In genomic region chr4:7261174-7261573, GRCh38 we compare ENCODE assay signal across 14 cellular contexts.
DNase-seq lines count a peak whose midpoint lies in the region; ATAC-seq, FAIRE-seq and TF ChIP-seq lines count a peak whose summit lies in the region.
"Had no signal": no experiment of that assay in that cellular context is flagged by ENCODE, and none has a peak within 500 bp of the region (broad histone marks: within the 10 kb centered on the region; RNA-seq: fewer than 3 reads in every experiment).

No MANE protein-coding gene starts in this region.

- H4K20me1 ChIP-seq in PC-3 (ENCODE audit: low read length) = no peaks in the 10 kb centered on the region

- H3K4me2 ChIP-seq in PC-3 (ENCODE audit: low read length) = no peak overlapping the region
- H3K4me2 ChIP-seq: KMS-11 had no signal

- ATAC-seq in heart right ventricle (peak in 3 of 8 donors; percentile 1 to 32 (median 13)), left ventricle myocardium superior (no peak), PC-3 (no peak), GM21526 (IDR thresholded peaks at IDR 0.05; ENCODE audit: low FRiP score, unreplicated experiment) (no peak)
- ATAC-seq: CD8-positive, alpha-beta T cell had no signal

- no peak overlapping the region for H3K4me3 ChIP-seq in heart right ventricle
- no peak overlapping the region for H3K4me3 ChIP-seq in PC-3 (ENCODE audit: low read length)
- no peak overlapping the region for H3K4me3 ChIP-seq in kidney (ENCODE audit: low read length in 2 of 2)

- H3K9me3 ChIP-seq in heart right ventricle = no peaks in the 10 kb centered on the region
- H3K9me3 ChIP-seq in PC-3 (ENCODE audit: low read length) = no peaks in the 10 kb centered on the region
- no peaks in the 10 kb centered on the region for H3K9me3 ChIP-seq in kidney (ENCODE audit: control insufficient read depth in 1 of 2, low read length in 2 of 2)

- DNase-seq in heart right ventricle (no peak), left ventricle myocardium superior (no peak), PC-3 (no peak), kidney (peak; percentile 6), GDM1 (lab: John Stamatoyannopoulos, UW) (no peak), DMS79 treated with DMSO at 0.1 percent for 48 hours (lab: John Stamatoyannopoulos, UW) (no peak)
- DNase-seq: CD8-positive, alpha-beta T cell; NCI-H1105; NCI-H187 treated with DMSO at 0.1 percent for 48 hours; NCI-H524 treated with DMSO at 0.1 percent for 48 hours had no signal

- no peak for FAIRE-seq in kidney (lab: Jason Lieb, UNC)
- FAIRE-seq: D721Med, H54 had no signal

- CTCF ChIA-PET in PC-3 (lab: Charles Lee) = no interaction called here

- H3K79me2 ChIP-seq in PC-3 (ENCODE audit: low read length) = peaks cover 58% of the 10 kb centered on the region

- H3K9ac ChIP-seq in PC-3 (ENCODE audit: low read length) (peak overlapping the region; percentile 23; the same call in 1 of the 2 replicates), kidney (ENCODE audit: low read length in 2 of 2) (no peak overlapping the region)
- H3K9ac ChIP-seq: KMS-11 had no signal

- POLR2A ChIA-PET in PC-3 (lab: Charles Lee; ENCODE audit: unreplicated experiment) = interaction anchor here (0.7 kb wide), 1 partner anchor 65 kb away, joined by 7 read pairs; no protein-coding TSS in a partner anchor

- H3K27ac ChIP-seq in heart right ventricle (peak overlapping the region in 8 of 10 donors; percentile 33 to 79 (median 56)), PC-3 (ENCODE audit: low read length) (peak overlapping the region; percentile 50), kidney (ENCODE audit: low read depth in 2 of 2, low read length in 2 of 2) (no peak overlapping the region)
- H3K27ac ChIP-seq: KMS-11 had no signal

- WGBS in heart right ventricle, 2 donors = 27 to 40% methylated on average over 8 of the region's 8 CpGs

- H3K4me1 ChIP-seq in heart right ventricle = peaks cover 0 to 32% (median 16%) of the 10 kb centered on the region in 9 donors
- peaks cover 48% of the 10 kb centered on the region for H3K4me1 ChIP-seq in PC-3 (ENCODE audit: insufficient read depth, low read length)
- H3K4me1 ChIP-seq in kidney (ENCODE audit: control insufficient read depth in 1 of 2, insufficient read depth in 1 of 2, low read depth in 1 of 2, low read length in 2 of 2) = no peaks in the 10 kb centered on the region

- TF ChIP-seq CTCF in heart right ventricle (IDR thresholded peaks at IDR 0.05) (no peak), PC-3 (conservative IDR thresholded peaks at IDR 0.05; ENCODE audit: low read depth, low read length) (no peak), kidney (IDR thresholded peaks at IDR 0.05; ENCODE audit: borderline replicate concordance, extremely low read depth, insufficient read depth) (no peak)

- H2AFZ ChIP-seq in PC-3 (ENCODE audit: low read length) = no peak overlapping the region

- H3K27me3 ChIP-seq in heart right ventricle (no peaks in the 10 kb centered on the region), PC-3 (ENCODE audit: low read length) (no peaks in the 10 kb centered on the region)

- intact Hi-C loops in heart right ventricle (cut with DNase I) = no loop called here
- intact Hi-C loops in left ventricle myocardium superior (cut with micrococcal nuclease) = no loop called here
- intact Hi-C loops in PC-3 (cut with micrococcal nuclease) = loop anchor here (5.0 kb wide), 1 partner anchor 54 kb away; no protein-coding TSS in a partner anchor
- intact Hi-C loops in kidney (cut with DNase I) = no loop called here

- H3K36me3 ChIP-seq in heart right ventricle = no peaks in the 10 kb centered on the region
- no peaks in the 10 kb centered on the region for H3K36me3 ChIP-seq in PC-3 (ENCODE audit: low read depth, low read length)
- H3K36me3 ChIP-seq in kidney (ENCODE audit: control insufficient read depth in 1 of 2, insufficient read depth in 2 of 2, low read length in 2 of 2) = no peaks in the 10 kb centered on the region

- no peaks in the 10 kb centered on the region for H3F3A ChIP-seq in PC-3 (ENCODE audit: low read length, unreplicated experiment)

- H3K9me2 ChIP-seq in PC-3 (replicated peaks; ENCODE audit: low read length) = no peaks in the 10 kb centered on the region

- BruUV-seq in PC-3 (replicated peaks; lab: Mats Ljungman, UMichigan) = no TSS peak

Comparison
In these comparisons a context has a peak if more than half of its experiments do, and no peak if none do; other contexts are left out.
1. H3K27ac ChIP-seq: peak in heart right ventricle (8 of 10) and PC-3 (single experiment); none in kidney (0 of 2).